ENCODE assay signal across 13 cellular contexts in the genomic region with DNA sequence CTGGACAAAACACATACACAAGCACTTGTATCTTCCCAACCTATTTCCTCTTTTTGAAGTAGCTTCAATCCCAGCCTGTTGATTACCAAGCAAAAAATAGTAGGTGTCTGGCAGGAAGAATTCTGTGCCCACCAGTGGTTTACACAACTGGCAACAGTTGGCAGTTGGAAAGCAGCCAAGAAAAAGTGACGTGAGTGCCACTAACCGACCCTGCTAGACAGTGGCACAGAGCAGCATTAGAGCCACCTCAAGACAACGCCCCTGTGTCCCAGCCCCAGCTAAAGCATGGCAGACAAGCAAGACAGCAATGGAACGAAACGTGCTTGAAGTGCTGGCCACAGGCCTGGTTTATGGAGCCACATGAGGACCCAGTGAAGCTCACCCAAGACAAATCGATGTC.
"Had no signal": no experiment of that assay in that cellular context is flagged by ENCODE, and none has a peak within 500 bp of the region (broad histone marks: within the 10 kb centered on the region; RNA-seq: fewer than 3 reads in every experiment).

No MANE protein-coding gene starts in this region.

- DNase-seq: activated CD4-positive, alpha-beta T cell treated with anti-CD3 and anti-CD28 coated beads, Interleukin-2, amount 10 ng/mL, durations not matched to agents 7 days and 5 days; activated CD4-positive, CD25-positive, alpha-beta regulatory T cell; activated CD8-positive, alpha-beta memory T cell treated with anti-CD3 and anti-CD28 coated beads for 24 hours; activated naive CD4-positive, alpha-beta T cell treated with Interleukin-2 at 50 U/mL for 16 hours; activated naive CD8-positive, alpha-beta T cell treated with anti-CD3 and anti-CD28 coated beads, Interleukin-2, amount 50 U/mL, for 24 hours; glutamatergic neuron; left colon; mucosa of descending colon; naive thymus-derived CD8-positive, alpha-beta T cell; stimulated activated CD4-positive, alpha-beta T cell treated with anti-CD3 and anti-CD28 coated beads, Interleukin-15, amount 100 ng/mL, for 24 hours; stimulated activated CD4-positive, alpha-beta T cell treated with anti-CD3 and anti-CD28 coated beads, Interleukin-4, amount 100 ng/mL, for 24 hours; testis; upper lobe of right lung had no signal
